Comparison of ENCODE assay signal across 1 cellular context in the genomic region with DNA sequence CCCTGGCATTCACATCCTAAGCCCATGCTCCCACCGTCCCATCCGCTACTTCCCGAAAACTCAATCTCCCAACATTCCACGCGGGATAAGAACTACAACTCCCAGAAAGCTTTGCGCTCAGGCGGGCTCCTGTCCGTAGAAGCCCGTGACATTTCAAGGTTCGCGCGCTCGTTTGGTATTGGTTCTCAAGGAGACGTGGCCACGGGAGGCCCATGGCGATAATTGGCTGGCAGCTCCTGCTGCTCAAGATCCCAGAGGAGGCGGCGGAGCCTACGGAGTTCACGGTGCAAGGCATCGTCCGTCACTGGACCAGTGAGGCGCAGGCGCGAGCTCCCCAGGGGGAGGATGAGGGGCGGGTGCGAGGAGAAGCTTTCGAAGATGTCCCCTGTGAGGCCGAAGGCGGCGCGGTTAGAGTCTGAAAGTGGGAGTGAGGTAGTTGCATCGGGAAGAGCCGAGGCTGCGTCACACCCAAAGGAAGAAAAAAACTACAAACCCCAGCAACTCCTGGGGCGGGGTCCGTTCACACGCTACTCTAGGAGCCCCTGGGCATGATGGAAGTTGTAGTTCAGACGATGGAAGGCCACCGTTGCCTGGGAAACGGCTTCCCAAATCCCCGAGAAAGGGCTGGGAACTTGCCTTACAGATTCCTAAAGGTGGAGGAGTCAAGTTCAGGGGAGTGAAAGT.
TF ChIP-seq lines count a peak whose summit lies in the region.

No MANE protein-coding gene starts in this region.

TF ChIP-seq in K562, 482 proteins besides CTCF, POLR2A, EP300 and RAD21 (continued from another document and continues in another):
- TF ChIP-seq HDAC2 (IDR thresholded peaks at IDR 0.05) (peak; percentile 35; the same call in 1 of the 2 replicates), MXI1 (IDR thresholded peaks at IDR 0.05; ENCODE audit: low read depth, low read length) (0 out of 2 replicates have a peak, but pooled peaks have one; percentile 62), ZNF175 (CRISPR knock-in tag; IDR thresholded peaks at IDR 0.05; ENCODE audit: low read depth) (peak; percentile 82; the same call in 1 of the 2 replicates), SP2 (IDR thresholded peaks at IDR 0.05; ENCODE audit: extremely low read depth, low read depth, low read length, poor library complexity, severe bottlenecking) (peak; percentile 69), SREBF1 (IDR thresholded peaks at IDR 0.05; ENCODE audit: borderline replicate concordance, low read depth, low read length) (no peak), ZNF766 (CRISPR knock-in tag; conservative IDR thresholded peaks at IDR 0.05) (peak; percentile 95), PHF8 (IDR thresholded peaks at IDR 0.05; ENCODE audit: borderline replicate concordance, low read length) (peak; percentile 64; the same call in 1 of the 2 replicates), MEF2D (tag; conservative IDR thresholded peaks at IDR 0.05; ENCODE audit: low read depth) (0 out of 2 replicates have a peak, but pooled peaks have one; percentile 6), MECOM (CRISPR knock-in tag; IDR thresholded peaks at IDR 0.05) (0 out of 2 replicates have a peak, but pooled peaks have one; percentile 28), TAF1 (IDR thresholded peaks at IDR 0.05; ENCODE audit: control insufficient read depth, extremely low read depth, insufficient read depth, low read length, severe bottlenecking) (peak; percentile 24), MTF1 (CRISPR knock-in tag; IDR thresholded peaks at IDR 0.05; ENCODE audit: borderline replicate concordance) (no peak), EWSR1 (IDR thresholded peaks at IDR 0.05; ENCODE audit: borderline replicate concordance, low read depth, partially characterized antibody) (no peak), FOXP1 (CRISPR knock-in tag; IDR thresholded peaks at IDR 0.05) (peak; percentile 68; the same call in 1 of the 2 replicates), IFI16 (CRISPR knock-in tag; IDR thresholded peaks at IDR 0.05) (no peak), L3MBTL2 (IDR thresholded peaks at IDR 0.05) (peak; percentile 87), ATF1 (CRISPR knock-in tag; IDR thresholded peaks at IDR 0.05) (no peak), ATF1 (tag; IDR thresholded peaks at IDR 0.05) (peak; percentile 95), NR2C1 (IDR thresholded peaks at IDR 0.05) (peak; percentile 61), NR2C1 (tag; IDR thresholded peaks at IDR 0.05) (peak; percentile 66)
- TF ChIP-seq, protein P1, sequence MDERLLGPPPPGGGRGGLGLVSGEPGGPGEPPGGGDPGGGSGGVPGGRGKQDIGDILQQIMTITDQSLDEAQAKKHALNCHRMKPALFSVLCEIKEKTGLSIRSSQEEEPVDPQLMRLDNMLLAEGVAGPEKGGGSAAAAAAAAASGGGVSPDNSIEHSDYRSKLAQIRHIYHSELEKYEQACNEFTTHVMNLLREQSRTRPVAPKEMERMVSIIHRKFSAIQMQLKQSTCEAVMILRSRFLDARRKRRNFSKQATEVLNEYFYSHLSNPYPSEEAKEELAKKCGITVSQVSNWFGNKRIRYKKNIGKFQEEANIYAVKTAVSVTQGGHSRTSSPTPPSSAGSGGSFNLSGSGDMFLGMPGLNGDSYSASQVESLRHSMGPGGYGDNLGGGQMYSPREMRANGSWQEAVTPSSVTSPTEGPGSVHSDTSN (CRISPR knock-in tag; IDR thresholded peaks at IDR 0.05; ENCODE audit: low read depth): peak; percentile 37; the same call in 1 of the 2 replicates
- TF ChIP-seq, protein P1 (tag; conservative IDR thresholded peaks at IDR 0.05; ENCODE audit: low read depth): peak; percentile 94
- TF ChIP-seq, protein P2, sequence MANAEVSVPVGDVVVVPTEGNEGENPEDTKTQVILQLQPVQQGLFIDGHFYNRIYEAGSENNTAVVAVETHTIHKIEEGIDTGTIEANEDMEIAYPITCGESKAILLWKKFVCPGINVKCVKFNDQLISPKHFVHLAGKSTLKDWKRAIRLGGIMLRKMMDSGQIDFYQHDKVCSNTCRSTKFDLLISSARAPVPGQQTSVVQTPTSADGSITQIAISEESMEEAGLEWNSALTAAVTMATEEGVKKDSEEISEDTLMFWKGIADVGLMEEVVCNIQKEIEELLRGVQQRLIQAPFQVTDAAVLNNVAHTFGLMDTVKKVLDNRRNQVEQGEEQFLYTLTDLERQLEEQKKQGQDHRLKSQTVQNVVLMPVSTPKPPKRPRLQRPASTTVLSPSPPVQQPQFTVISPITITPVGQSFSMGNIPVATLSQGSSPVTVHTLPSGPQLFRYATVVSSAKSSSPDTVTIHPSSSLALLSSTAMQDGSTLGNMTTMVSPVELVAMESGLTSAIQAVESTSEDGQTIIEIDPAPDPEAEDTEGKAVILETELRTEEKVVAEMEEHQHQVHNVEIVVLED (CRISPR knock-in tag; IDR thresholded peaks at IDR 0.05): 0 out of 2 replicates have a peak, but pooled peaks have one; percentile 45
- TF ChIP-seq, protein P3, sequence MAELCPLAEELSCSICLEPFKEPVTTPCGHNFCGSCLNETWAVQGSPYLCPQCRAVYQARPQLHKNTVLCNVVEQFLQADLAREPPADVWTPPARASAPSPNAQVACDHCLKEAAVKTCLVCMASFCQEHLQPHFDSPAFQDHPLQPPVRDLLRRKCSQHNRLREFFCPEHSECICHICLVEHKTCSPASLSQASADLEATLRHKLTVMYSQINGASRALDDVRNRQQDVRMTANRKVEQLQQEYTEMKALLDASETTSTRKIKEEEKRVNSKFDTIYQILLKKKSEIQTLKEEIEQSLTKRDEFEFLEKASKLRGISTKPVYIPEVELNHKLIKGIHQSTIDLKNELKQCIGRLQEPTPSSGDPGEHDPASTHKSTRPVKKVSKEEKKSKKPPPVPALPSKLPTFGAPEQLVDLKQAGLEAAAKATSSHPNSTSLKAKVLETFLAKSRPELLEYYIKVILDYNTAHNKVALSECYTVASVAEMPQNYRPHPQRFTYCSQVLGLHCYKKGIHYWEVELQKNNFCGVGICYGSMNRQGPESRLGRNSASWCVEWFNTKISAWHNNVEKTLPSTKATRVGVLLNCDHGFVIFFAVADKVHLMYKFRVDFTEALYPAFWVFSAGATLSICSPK (IDR thresholded peaks at IDR 0.05; ENCODE audit: borderline replicate concordance): no peak
- TF ChIP-seq, protein P4, sequence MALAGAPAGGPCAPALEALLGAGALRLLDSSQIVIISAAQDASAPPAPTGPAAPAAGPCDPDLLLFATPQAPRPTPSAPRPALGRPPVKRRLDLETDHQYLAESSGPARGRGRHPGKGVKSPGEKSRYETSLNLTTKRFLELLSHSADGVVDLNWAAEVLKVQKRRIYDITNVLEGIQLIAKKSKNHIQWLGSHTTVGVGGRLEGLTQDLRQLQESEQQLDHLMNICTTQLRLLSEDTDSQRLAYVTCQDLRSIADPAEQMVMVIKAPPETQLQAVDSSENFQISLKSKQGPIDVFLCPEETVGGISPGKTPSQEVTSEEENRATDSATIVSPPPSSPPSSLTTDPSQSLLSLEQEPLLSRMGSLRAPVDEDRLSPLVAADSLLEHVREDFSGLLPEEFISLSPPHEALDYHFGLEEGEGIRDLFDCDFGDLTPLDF (CRISPR knock-in tag; IDR thresholded peaks at IDR 0.05): peak; percentile 99
- TF ChIP-seq, protein P5, sequence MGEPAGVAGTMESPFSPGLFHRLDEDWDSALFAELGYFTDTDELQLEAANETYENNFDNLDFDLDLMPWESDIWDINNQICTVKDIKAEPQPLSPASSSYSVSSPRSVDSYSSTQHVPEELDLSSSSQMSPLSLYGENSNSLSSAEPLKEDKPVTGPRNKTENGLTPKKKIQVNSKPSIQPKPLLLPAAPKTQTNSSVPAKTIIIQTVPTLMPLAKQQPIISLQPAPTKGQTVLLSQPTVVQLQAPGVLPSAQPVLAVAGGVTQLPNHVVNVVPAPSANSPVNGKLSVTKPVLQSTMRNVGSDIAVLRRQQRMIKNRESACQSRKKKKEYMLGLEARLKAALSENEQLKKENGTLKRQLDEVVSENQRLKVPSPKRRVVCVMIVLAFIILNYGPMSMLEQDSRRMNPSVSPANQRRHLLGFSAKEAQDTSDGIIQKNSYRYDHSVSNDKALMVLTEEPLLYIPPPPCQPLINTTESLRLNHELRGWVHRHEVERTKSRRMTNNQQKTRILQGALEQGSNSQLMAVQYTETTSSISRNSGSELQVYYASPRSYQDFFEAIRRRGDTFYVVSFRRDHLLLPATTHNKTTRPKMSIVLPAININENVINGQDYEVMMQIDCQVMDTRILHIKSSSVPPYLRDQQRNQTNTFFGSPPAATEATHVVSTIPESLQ (CRISPR knock-in tag; IDR thresholded peaks at IDR 0.05): 0 out of 2 replicates have a peak, but pooled peaks have one; percentile 35
- TF ChIP-seq, protein P6, sequence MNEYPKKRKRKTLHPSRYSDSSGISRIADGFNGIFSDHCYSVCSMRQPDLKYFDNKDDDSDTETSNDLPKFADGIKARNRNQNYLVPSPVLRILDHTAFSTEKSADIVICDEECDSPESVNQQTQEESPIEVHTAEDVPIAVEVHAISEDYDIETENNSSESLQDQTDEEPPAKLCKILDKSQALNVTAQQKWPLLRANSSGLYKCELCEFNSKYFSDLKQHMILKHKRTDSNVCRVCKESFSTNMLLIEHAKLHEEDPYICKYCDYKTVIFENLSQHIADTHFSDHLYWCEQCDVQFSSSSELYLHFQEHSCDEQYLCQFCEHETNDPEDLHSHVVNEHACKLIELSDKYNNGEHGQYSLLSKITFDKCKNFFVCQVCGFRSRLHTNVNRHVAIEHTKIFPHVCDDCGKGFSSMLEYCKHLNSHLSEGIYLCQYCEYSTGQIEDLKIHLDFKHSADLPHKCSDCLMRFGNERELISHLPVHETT (CRISPR knock-in tag; conservative IDR thresholded peaks at IDR 0.05 in 1 of 2, IDR thresholded peaks at IDR 0.05 in 1 of 2): peak in 1 of 2 experiments; percentile 32; a peak in 1 of 4 replicates
- TF ChIP-seq, protein P7, sequence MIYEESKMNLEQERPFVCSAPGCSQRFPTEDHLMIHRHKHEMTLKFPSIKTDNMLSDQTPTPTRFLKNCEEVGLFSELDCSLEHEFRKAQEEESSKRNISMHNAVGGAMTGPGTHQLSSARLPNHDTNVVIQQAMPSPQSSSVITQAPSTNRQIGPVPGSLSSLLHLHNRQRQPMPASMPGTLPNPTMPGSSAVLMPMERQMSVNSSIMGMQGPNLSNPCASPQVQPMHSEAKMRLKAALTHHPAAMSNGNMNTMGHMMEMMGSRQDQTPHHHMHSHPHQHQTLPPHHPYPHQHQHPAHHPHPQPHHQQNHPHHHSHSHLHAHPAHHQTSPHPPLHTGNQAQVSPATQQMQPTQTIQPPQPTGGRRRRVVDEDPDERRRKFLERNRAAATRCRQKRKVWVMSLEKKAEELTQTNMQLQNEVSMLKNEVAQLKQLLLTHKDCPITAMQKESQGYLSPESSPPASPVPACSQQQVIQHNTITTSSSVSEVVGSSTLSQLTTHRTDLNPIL (CRISPR knock-in tag; IDR thresholded peaks at IDR 0.05): no peak
- TF ChIP-seq, protein P8, sequence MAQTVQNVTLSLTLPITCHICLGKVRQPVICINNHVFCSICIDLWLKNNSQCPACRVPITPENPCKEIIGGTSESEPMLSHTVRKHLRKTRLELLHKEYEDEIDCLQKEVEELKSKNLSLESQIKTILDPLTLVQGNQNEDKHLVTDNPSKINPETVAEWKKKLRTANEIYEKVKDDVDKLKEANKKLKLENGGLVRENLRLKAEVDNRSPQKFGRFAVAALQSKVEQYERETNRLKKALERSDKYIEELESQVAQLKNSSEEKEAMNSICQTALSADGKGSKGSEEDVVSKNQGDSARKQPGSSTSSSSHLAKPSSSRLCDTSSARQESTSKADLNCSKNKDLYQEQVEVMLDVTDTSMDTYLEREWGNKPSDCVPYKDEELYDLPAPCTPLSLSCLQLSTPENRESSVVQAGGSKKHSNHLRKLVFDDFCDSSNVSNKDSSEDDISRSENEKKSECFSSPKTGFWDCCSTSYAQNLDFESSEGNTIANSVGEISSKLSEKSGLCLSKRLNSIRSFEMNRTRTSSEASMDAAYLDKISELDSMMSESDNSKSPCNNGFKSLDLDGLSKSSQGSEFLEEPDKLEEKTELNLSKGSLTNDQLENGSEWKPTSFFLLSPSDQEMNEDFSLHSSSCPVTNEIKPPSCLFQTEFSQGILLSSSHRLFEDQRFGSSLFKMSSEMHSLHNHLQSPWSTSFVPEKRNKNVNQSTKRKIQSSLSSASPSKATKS (CRISPR knock-in tag; IDR thresholded peaks at IDR 0.05): no peak
- TF ChIP-seq, protein P9, sequence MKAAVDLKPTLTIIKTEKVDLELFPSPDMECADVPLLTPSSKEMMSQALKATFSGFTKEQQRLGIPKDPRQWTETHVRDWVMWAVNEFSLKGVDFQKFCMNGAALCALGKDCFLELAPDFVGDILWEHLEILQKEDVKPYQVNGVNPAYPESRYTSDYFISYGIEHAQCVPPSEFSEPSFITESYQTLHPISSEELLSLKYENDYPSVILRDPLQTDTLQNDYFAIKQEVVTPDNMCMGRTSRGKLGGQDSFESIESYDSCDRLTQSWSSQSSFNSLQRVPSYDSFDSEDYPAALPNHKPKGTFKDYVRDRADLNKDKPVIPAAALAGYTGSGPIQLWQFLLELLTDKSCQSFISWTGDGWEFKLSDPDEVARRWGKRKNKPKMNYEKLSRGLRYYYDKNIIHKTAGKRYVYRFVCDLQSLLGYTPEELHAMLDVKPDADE (conservative IDR thresholded peaks at IDR 0.05; ENCODE audit: control insufficient read depth, low read depth, low read length): peak; percentile 97
- TF ChIP-seq, protein P10, sequence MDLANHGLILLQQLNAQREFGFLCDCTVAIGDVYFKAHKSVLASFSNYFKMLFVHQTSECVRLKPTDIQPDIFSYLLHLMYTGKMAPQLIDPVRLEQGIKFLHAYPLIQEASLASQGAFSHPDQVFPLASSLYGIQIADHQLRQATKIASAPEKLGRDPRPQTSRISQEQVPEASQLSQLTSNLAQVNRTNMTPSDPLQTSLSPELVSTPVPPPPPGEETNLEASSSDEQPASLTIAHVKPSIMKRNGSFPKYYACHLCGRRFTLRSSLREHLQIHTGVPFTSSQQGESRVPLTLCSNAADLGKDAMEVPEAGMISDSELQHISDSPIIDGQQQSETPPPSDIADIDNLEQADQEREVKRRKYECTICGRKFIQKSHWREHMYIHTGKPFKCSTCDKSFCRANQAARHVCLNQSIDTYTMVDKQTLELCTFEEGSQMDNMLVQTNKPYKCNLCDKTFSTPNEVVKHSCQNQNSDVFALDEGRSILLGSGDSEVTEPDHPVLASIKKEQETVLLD (IDR thresholded peaks at IDR 0.05): peak; percentile 83
- TF ChIP-seq, protein P11, sequence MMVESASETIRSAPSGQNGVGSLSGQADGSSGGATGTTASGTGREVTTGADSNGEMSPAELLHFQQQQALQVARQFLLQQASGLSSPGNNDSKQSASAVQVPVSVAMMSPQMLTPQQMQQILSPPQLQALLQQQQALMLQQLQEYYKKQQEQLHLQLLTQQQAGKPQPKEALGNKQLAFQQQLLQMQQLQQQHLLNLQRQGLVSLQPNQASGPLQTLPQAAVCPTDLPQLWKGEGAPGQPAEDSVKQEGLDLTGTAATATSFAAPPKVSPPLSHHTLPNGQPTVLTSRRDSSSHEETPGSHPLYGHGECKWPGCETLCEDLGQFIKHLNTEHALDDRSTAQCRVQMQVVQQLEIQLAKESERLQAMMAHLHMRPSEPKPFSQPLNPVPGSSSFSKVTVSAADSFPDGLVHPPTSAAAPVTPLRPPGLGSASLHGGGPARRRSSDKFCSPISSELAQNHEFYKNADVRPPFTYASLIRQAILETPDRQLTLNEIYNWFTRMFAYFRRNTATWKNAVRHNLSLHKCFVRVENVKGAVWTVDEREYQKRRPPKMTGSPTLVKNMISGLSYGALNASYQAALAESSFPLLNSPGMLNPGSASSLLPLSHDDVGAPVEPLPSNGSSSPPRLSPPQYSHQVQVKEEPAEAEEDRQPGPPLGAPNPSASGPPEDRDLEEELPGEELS (CRISPR knock-in tag; IDR thresholded peaks at IDR 0.05; ENCODE audit: borderline replicate concordance): no peak
